8 cellular contexts compared by ENCODE assay signal in the genomic region with DNA sequence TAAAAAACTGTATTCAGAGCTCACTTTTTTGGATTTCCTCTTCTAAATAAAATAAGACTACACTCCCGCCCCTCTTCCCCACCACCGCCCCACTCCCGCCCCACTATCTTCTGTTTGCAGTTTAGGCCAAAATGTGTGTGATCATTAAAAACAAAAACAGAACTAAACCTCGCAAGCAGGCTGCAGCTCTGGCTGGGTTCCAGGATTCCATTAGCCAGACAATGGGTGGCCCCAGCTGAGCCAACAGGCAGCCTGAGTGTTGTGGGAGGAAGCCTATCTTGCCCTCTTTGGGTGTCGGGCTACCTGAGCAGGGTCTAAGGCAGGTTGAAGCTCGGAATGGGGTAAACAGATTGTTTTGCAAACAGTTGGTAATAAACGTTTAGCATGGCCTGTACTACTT. TPM values are rescaled to one million over a fixed set of nuclear protein-coding genes. Genes with fewer than 3 reads are reported as not detected.
DNase-seq lines count a peak whose midpoint lies in the region; TF ChIP-seq lines count a peak whose summit lies in the region.

No MANE protein-coding gene starts in this region.

- H3K4me1 Mint-ChIP-seq in CD14-positive monocyte = peaks cover 12% of the 10 kb centered on the region
- H3K4me1 Mint-ChIP-seq in activated naive CD4-positive, alpha-beta T cell treated with anti-CD3 and anti-CD28 coated beads, Interleukin-2, amount 10 ng/mL, durations not matched to agents 7 days and 5 days = peaks cover 29% of the 10 kb centered on the region

- CTCF ChIA-PET in activated naive CD4-positive, alpha-beta T cell treated with anti-CD3 and anti-CD28 coated beads, Interleukin-2, amount 10 ng/mL, durations not matched to agents 7 days and 5 days (lab: Charles Lee) = interaction anchor here (4.7 kb wide), 1 partner anchor 42 kb away, joined by 24 read pairs; a partner anchor contains a TSS

- H3K27me3 ChIP-seq in adrenal gland = no peaks in the 10 kb centered on the region
- no peaks in the 10 kb centered on the region for H3K27me3 ChIP-seq in WERI-Rb-1 (ENCODE audit: insufficient read depth, low read depth, severe bottlenecking)

- H3K4me3 ChIP-seq in adrenal gland (no peak overlapping the region), WERI-Rb-1 (ENCODE audit: low read depth, low read length) (no peak overlapping the region)

- H3K36me3 Mint-ChIP-seq in CD14-positive monocyte = no peaks in the 10 kb centered on the region
- no peaks in the 10 kb centered on the region for H3K36me3 Mint-ChIP-seq in activated naive CD4-positive, alpha-beta T cell treated with anti-CD3 and anti-CD28 coated beads, Interleukin-2, amount 10 ng/mL, durations not matched to agents 7 days and 5 days

- H3K4me1 ChIP-seq in adrenal gland (replicated peaks in 1 of 2) = peaks cover 0 to 6% of the 10 kb centered on the region in 2 donors

- H3K9me3 Mint-ChIP-seq in CD14-positive monocyte = peaks cover 0 to under 1% (median 0%) of the 10 kb centered on the region in 7 donors
- no peaks in the 10 kb centered on the region for H3K9me3 Mint-ChIP-seq in activated naive CD4-positive, alpha-beta T cell treated with anti-CD3 and anti-CD28 coated beads, Interleukin-2, amount 10 ng/mL, durations not matched to agents 7 days and 5 days

- H3K27ac ChIP-seq in adrenal gland (peak overlapping the region in 1 of 5 donors; percentile 10), WERI-Rb-1 (no peak overlapping the region)

- WGBS in adrenal gland, 4 donors = 42 to 55% (median 51%) methylated on average over 7 of the region's 7 CpGs

- peaks cover 0 to 2% (median 0%) of the 10 kb centered on the region in 3 donors for H3K27me3 Mint-ChIP-seq in CD14-positive monocyte (ENCODE audit: low read depth in 3 of 3)
- peaks cover 4% of the 10 kb centered on the region for H3K27me3 Mint-ChIP-seq in activated naive CD4-positive, alpha-beta T cell treated with anti-CD3 and anti-CD28 coated beads, Interleukin-2, amount 10 ng/mL, durations not matched to agents 7 days and 5 days

- H3K27ac Mint-ChIP-seq in CD14-positive monocyte = peak overlapping the region in 3 of 7 donors; percentile 33 to 63 (median 60)
- H3K27ac Mint-ChIP-seq in activated naive CD4-positive, alpha-beta T cell treated with anti-CD3 and anti-CD28 coated beads, Interleukin-2, amount 10 ng/mL, durations not matched to agents 7 days and 5 days = no peak overlapping the region

- intact Hi-C loops in CD14-positive monocyte (cut with micrococcal nuclease) = no loop called here
- intact Hi-C loops in adrenal gland (cut with DNase I) = no loop called here

- DNase-seq in CD14-positive monocyte (ENCODE audit: low spot score) = peak; percentile 55
- peak; percentile 58 for DNase-seq in NCI-H1436 treated with DMSO at 0.1 percent for 48 hours (lab: John Stamatoyannopoulos, UW)
- DNase-seq in adrenal gland = peak; percentile 45 to 80 (median 56)
- DNase-seq in iPS-NIHi11 (ENCODE audit: low spot score) = peak; percentile 73
- no peak for DNase-seq in ecto neural progenitor cell (ENCODE audit: low spot score)
- no peak for DNase-seq in glomerular visceral epithelial cell (ENCODE audit: extremely low spot score)
- no peak for DNase-seq in activated naive CD4-positive, alpha-beta T cell treated with anti-CD3 and anti-CD28 coated beads, Interleukin-2, amount 10 ng/mL, durations not matched to agents 7 days and 5 days
- DNase-seq in WERI-Rb-1 = no peak

- H3K9me3 ChIP-seq in adrenal gland (replicated peaks in 1 of 3) (no peaks in the 10 kb centered on the region), WERI-Rb-1 (ENCODE audit: severe bottlenecking) (no peaks in the 10 kb centered on the region)

- peak overlapping the region in 1 of 2 donors; percentile 57 for H3K4me3 Mint-ChIP-seq in CD14-positive monocyte
- H3K4me3 Mint-ChIP-seq in activated naive CD4-positive, alpha-beta T cell treated with anti-CD3 and anti-CD28 coated beads, Interleukin-2, amount 10 ng/mL, durations not matched to agents 7 days and 5 days = no peak overlapping the region

- no peak for TF ChIP-seq CTCF in CD14-positive monocyte (IDR thresholded peaks at IDR 0.05)
- TF ChIP-seq CTCF in adrenal gland (IDR thresholded peaks at IDR 0.05) = no peak
- no peak for TF ChIP-seq CTCF in WERI-Rb-1 (IDR thresholded peaks at IDR 0.05; ENCODE audit: low read depth, low read length)

- no peak for TF ChIP-seq POLR2A in adrenal gland (IDR thresholded peaks at IDR 0.05)

- H3K36me3 ChIP-seq in adrenal gland (replicated peaks in 1 of 2) (no peaks in the 10 kb centered on the region), WERI-Rb-1 (no peaks in the 10 kb centered on the region)

RNA-seq across cellular contexts. Expression of a gene that starts 41.7 kb away (rescaled TPM):
- polyA plus RNA-seq in CD14-positive monocyte (100 to 1,000 TPM in 1 of 2 donors, 10 to 100 TPM in 1; 69.3 to 125 TPM), adrenal gland (10 to 100 TPM in 1 of 3 donors, 1 to 10 TPM in 2; 7.7 to 12.4 (median 8.1) TPM)
- total RNA-seq in adrenal gland = 10 to 100 TPM in 4 of 8 donors, 1 to 10 TPM in 4; 8.9 to 27.8 (median 10.1) TPM

Comparison
In these comparisons a context has a peak if more than half of its experiments do, and no peak if none do; other contexts are left out.
1. DNase-seq: peak in CD14-positive monocyte (single experiment), NCI-H1436 treated with DMSO at 0.1 percent for 48 hours (single experiment), adrenal gland (7 of 7) and iPS-NIHi11 (single experiment); none in ecto neural progenitor cell (single experiment), glomerular visceral epithelial cell (single experiment), activated naive CD4-positive, alpha-beta T cell treated with anti-CD3 and anti-CD28 coated beads, Interleukin-2, amount 10 ng/mL, durations not matched to agents 7 days and 5 days (single experiment) and WERI-Rb-1 (single experiment).
2. RNA of a gene that starts 41.7 kb away (polyA plus RNA-seq): 69.3 to 125 TPM in CD14-positive monocyte; 7.7 to 12.4 TPM in adrenal gland; every median in the first group is over 4 times any median in the second.